8 cellular contexts compared by ENCODE assay signal in genomic region chr1:32464191-32464715, GRCh38. TPM values are rescaled to one million over a fixed set of nuclear protein-coding genes. Genes with fewer than 3 reads are reported as not detected.
DNase-seq lines count a peak whose midpoint lies in the region; ATAC-seq lines count a peak whose summit lies in the region.

No MANE protein-coding gene starts in this region.

- H3K36me3 Mint-ChIP-seq in activated CD4-positive, alpha-beta T cell treated with anti-CD3 and anti-CD28 coated beads for 36 hours (ENCODE audit: low read depth) = no peaks in the 10 kb centered on the region
- H3K36me3 Mint-ChIP-seq in stimulated activated naive B cell treated with anti-CD40 and anti-IgM and Interleukin-4, amounts not matched to agents 10 μg/mL and 1 μg/mL and 100 μg/mL, for 72 hours = peaks cover 0 to 5% of the 10 kb centered on the region in 2 donors

- H3K27me3 Mint-ChIP-seq in activated CD4-positive, alpha-beta T cell treated with anti-CD3 and anti-CD28 coated beads for 36 hours = peaks cover 38% of the 10 kb centered on the region
- H3K27me3 Mint-ChIP-seq in stimulated activated naive B cell treated with anti-CD40 and anti-IgM and Interleukin-4, amounts not matched to agents 10 μg/mL and 1 μg/mL and 100 μg/mL, for 72 hours = peaks cover 44 to 59% of the 10 kb centered on the region in 2 donors

- peak overlapping the region; percentile 26 for H3K27ac ChIP-seq in angular gyrus (ENCODE audit: low read depth, low read length)

- peaks cover 15% of the 10 kb centered on the region for H3K4me1 Mint-ChIP-seq in activated CD4-positive, alpha-beta T cell treated with anti-CD3 and anti-CD28 coated beads for 36 hours
- peaks cover 13 to 19% of the 10 kb centered on the region in 2 donors for H3K4me1 Mint-ChIP-seq in stimulated activated naive B cell treated with anti-CD40 and anti-IgM and Interleukin-4, amounts not matched to agents 10 μg/mL and 1 μg/mL and 100 μg/mL, for 72 hours

- intact Hi-C loops in activated CD4-positive, alpha-beta T cell treated with anti-CD3 and anti-CD28 coated beads for 36 hours (cut with DNase I, micrococcal nuclease) = no loop called here

- peak; percentile 10 for DNase-seq in activated CD4-positive, alpha-beta T cell treated with anti-CD3 and anti-CD28 coated beads for 36 hours
- no peak for DNase-seq in activated CD4-positive, alpha-beta T cell treated with anti-CD3 and anti-CD28 coated beads for 48 hours
- DNase-seq in iris pigment epithelial cell (ENCODE audit: low read depth) (peak; percentile 36), OCI-M2 (lab: John Stamatoyannopoulos, UW; ENCODE audit: unreplicated experiment) (no peak)
- DNase-seq in stimulated activated naive B cell treated with anti-CD40 and anti-IgM and Interleukin-4, amounts not matched to agents 10 μg/mL and 1 μg/mL and 100 μg/mL, for 72 hours = no peak

- CTCF ChIA-PET in activated CD4-positive, alpha-beta T cell treated with anti-CD3 and anti-CD28 coated beads for 36 hours (lab: Charles Lee) = interaction anchor here (0.7 kb wide), 1 partner anchor 18 kb away, joined by 3 read pairs; no protein-coding TSS in a partner anchor

- POLR2A ChIA-PET in activated CD4-positive, alpha-beta T cell treated with anti-CD3 and anti-CD28 coated beads for 36 hours (lab: Charles Lee) = no interaction called here

- peak overlapping the region; percentile 50 for H3K4me3 Mint-ChIP-seq in activated CD4-positive, alpha-beta T cell treated with anti-CD3 and anti-CD28 coated beads for 36 hours
- H3K4me3 Mint-ChIP-seq in stimulated activated naive B cell treated with anti-CD40 and anti-IgM and Interleukin-4, amounts not matched to agents 10 μg/mL and 1 μg/mL and 100 μg/mL, for 72 hours = peak overlapping the region; percentile 85 to 87

- peak; percentile 47 for ATAC-seq in activated CD4-positive, alpha-beta T cell treated with anti-CD3 and anti-CD28 coated beads for 36 hours
- no peak for ATAC-seq in stimulated activated naive B cell treated with anti-CD40 and anti-IgM and Interleukin-4, amounts not matched to agents 10 μg/mL and 1 μg/mL and 100 μg/mL, for 72 hours (replicated peaks)
- ATAC-seq in GM19324 (IDR thresholded peaks at IDR 0.05; ENCODE audit: low FRiP score, unreplicated experiment) = no peak
- ATAC-seq in HG03139 (IDR thresholded peaks at IDR 0.05; ENCODE audit: unreplicated experiment) = no peak

- no peak overlapping the region for H3K27ac Mint-ChIP-seq in activated CD4-positive, alpha-beta T cell treated with anti-CD3 and anti-CD28 coated beads for 36 hours
- H3K27ac Mint-ChIP-seq in stimulated activated naive B cell treated with anti-CD40 and anti-IgM and Interleukin-4, amounts not matched to agents 10 μg/mL and 1 μg/mL and 100 μg/mL, for 72 hours = no peak overlapping the region

- H3K9me3 Mint-ChIP-seq in activated CD4-positive, alpha-beta T cell treated with anti-CD3 and anti-CD28 coated beads for 36 hours (ENCODE audit: low read depth) = peaks cover 6% of the 10 kb centered on the region
- peaks cover 2 to 3% of the 10 kb centered on the region in 2 donors for H3K9me3 Mint-ChIP-seq in stimulated activated naive B cell treated with anti-CD40 and anti-IgM and Interleukin-4, amounts not matched to agents 10 μg/mL and 1 μg/mL and 100 μg/mL, for 72 hours

RNA-seq across cellular contexts. Expression of gene ZBTB8B, which starts 0.6 kb away (rescaled TPM):
- total RNA-seq in activated CD4-positive, alpha-beta T cell treated with anti-CD3 and anti-CD28 coated beads for 36 hours = not detected

Comparison
In these comparisons a context has a peak if more than half of its experiments do, and no peak if none do; other contexts are left out.
1. DNase-seq: peak in activated CD4-positive, alpha-beta T cell treated with anti-CD3 and anti-CD28 coated beads for 36 hours (single experiment) and iris pigment epithelial cell (single experiment); none in activated CD4-positive, alpha-beta T cell treated with anti-CD3 and anti-CD28 coated beads for 48 hours (single experiment), stimulated activated naive B cell treated with anti-CD40 and anti-IgM and Interleukin-4, amounts not matched to agents 10 μg/mL and 1 μg/mL and 100 μg/mL, for 72 hours (single experiment) and OCI-M2 (single experiment).